In the genomic region with DNA sequence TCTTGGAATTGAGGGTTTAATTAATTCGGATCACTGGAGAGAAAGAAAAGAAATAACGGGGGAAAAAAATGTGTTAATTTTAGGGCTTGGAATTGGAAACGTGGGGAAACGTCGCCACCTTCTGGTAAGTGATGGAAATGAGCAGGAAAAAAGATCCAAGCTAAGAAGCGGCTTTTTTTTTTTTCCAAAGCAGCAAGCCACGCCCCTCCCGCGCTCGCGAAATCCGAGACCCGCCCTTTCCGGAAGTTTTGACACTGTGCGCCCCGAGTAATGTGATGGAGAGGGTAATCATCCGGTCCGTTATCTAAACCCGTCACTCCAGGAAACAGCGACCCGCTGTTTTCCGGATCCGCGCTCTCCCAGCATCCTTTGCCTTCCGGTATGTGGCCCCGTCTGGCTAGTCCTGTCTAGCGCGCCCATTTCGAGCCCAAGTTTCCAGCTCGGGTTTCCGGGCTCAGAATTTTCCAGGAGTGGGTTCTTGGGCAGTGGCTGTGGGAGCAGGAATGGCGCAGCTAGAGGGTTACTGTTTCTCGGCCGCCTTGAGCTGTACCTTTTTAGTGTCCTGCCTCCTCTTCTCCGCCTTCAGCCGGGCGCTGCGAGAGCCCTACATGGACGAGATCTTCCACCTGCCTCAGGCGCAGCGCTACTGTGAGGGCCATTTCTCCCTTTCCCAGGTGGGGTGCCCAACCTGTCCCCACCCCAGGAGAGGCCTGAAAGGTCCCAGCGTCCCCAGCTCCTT, we compare ENCODE assay signal across 8 cellular contexts. TPM values are rescaled to one million over a fixed set of nuclear protein-coding genes. Genes with fewer than 3 reads are reported as not detected.
A peak's percentile ranks its signal among the peaks of the same experiment; 100 is the strongest.
DNase-seq lines count a peak whose midpoint lies in the region; ATAC-seq, FAIRE-seq and TF ChIP-seq lines count a peak whose summit lies in the region.

A gene with protein sequence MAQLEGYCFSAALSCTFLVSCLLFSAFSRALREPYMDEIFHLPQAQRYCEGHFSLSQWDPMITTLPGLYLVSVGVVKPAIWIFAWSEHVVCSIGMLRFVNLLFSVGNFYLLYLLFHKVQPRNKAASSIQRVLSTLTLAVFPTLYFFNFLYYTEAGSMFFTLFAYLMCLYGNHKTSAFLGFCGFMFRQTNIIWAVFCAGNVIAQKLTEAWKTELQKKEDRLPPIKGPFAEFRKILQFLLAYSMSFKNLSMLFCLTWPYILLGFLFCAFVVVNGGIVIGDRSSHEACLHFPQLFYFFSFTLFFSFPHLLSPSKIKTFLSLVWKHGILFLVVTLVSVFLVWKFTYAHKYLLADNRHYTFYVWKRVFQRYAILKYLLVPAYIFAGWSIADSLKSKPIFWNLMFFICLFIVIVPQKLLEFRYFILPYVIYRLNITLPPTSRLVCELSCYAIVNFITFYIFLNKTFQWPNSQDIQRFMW (plus strand): TSS at position 384 of the 739 bp plus-strand sequence. CDS start 120 bp downstream, at position 504.

- TF ChIP-seq CTCF in D721Med (IDR thresholded peaks at IDR 0.05; ENCODE audit: insufficient read depth, missing control alignments) (peak; percentile 58), epithelial cell of proximal tubule (conservative IDR thresholded peaks at IDR 0.05; ENCODE audit: low read depth, low read length) (peak; percentile 61)

- 1% methylated on average over 42 of the region's 42 CpGs for WGBS in HUES64

- H3K9me3 ChIP-seq in HUES64 (ENCODE audit: insufficient read depth, low read depth, low read length) = peaks cover 16% of the 10 kb centered on the region
- no peaks in the 10 kb centered on the region for H3K9me3 ChIP-seq in mucosa of stomach (ENCODE audit: control insufficient read depth, low read length)

- peak within 1 kb of the TSS; percentile 78 for H3K27ac ChIP-seq in HUES64 (ENCODE audit: low read depth, low read length)

- H3K9ac ChIP-seq in HUES64 (ENCODE audit: low read depth, low read length) (peak within 1 kb of the TSS; percentile 83), mucosa of stomach (ENCODE audit: low read length) (peak within 1 kb of the TSS; percentile 76)

- no peak for FAIRE-seq in D721Med (lab: Jason Lieb, UNC)

- H3K36me3 ChIP-seq in HUES64 (ENCODE audit: insufficient read depth, low read length) (no peaks in the 10 kb centered on the region; the same call in 1 of the 2 replicates), mucosa of stomach (ENCODE audit: control insufficient read depth, insufficient read depth, low read length) (no peaks in the 10 kb centered on the region)

- H3K27me3 ChIP-seq in HUES64 (ENCODE audit: insufficient read depth, low read length) = no peaks in the 10 kb centered on the region
- H3K27me3 ChIP-seq in mucosa of stomach (ENCODE audit: control insufficient read depth, insufficient read depth, low read length) = no peaks in the 10 kb centered on the region

- DNase-seq in D721Med (ENCODE audit: insufficient read length, low spot score) = no peak
- DNase-seq in OCI-M2 (lab: John Stamatoyannopoulos, UW; ENCODE audit: unreplicated experiment) = peak; percentile 52
- DNase-seq in activated T-cell treated with anti-CD3 and anti-CD28 coated beads for 48 hours (ENCODE audit: low read depth) = peak; percentile 85
- DNase-seq in epithelial cell of proximal tubule (ENCODE audit: low read depth) = peak; percentile 80
- peak; percentile 84 to 85 for DNase-seq in stimulated activated CD8-positive, alpha-beta memory T cell treated with anti-CD3 and anti-CD28 coated beads, Interleukin-7, amount 100 ng/mL, for 1 hour (ENCODE audit: low read depth in 2 of 2)

- H3K4me1 ChIP-seq in HUES64 (ENCODE audit: insufficient read depth, low read length) (no peaks in the 10 kb centered on the region), mucosa of stomach (ENCODE audit: control insufficient read depth, insufficient read depth, low read length) (no peaks in the 10 kb centered on the region)

- H3K4me3 ChIP-seq in HUES64 (ENCODE audit: low read length) (peak within 1 kb of the TSS; percentile 85), epithelial cell of proximal tubule (ENCODE audit: low read depth, low read length) (peak within 1 kb of the TSS; percentile 81), mucosa of stomach (ENCODE audit: low read length) (peak within 1 kb of the TSS; percentile 69)

- peak; percentile 100 for ATAC-seq in GM21447 (IDR thresholded peaks at IDR 0.05; ENCODE audit: unreplicated experiment)

RNA-seq across cellular contexts. Expression of the gene that starts here (rescaled TPM):
- 3.4 TPM for polyA plus RNA-seq in HUES64 (2013, experiment 1 of 2)
- 4.1 TPM for polyA plus RNA-seq in HUES64 (2013, experiment 2 of 2)
- 2.4 and 3.8 TPM in 2 replicates for total RNA-seq in epithelial cell of proximal tubule
